10 cellular contexts compared by ENCODE assay signal in genomic region chr3:114380233-114380645, GRCh38.
DNase-seq lines count a peak whose midpoint lies in the region; ATAC-seq and TF ChIP-seq lines count a peak whose summit lies in the region.
"Had no signal": no experiment of that assay in that cellular context is flagged by ENCODE, and none has a peak within 500 bp of the region (broad histone marks: within the 10 kb centered on the region; RNA-seq: fewer than 3 reads in every experiment).

No MANE protein-coding gene starts in this region.

- no peak overlapping the region for H3K4me3 Mint-ChIP-seq in endothelial cell (ENCODE audit: unreplicated experiment)
- H3K4me3 Mint-ChIP-seq in activated CD4-positive, alpha-beta memory T cell treated with anti-CD3 and anti-CD28 coated beads for 36 hours = no peak overlapping the region
- H3K4me3 Mint-ChIP-seq: CD4-positive, CD25-positive, alpha-beta regulatory T cell; IgD-negative memory B cell had no signal

- peaks cover 3% of the 10 kb centered on the region for H3K4me1 Mint-ChIP-seq in endothelial cell (ENCODE audit: unreplicated experiment)
- H3K4me1 Mint-ChIP-seq in activated CD4-positive, alpha-beta memory T cell treated with anti-CD3 and anti-CD28 coated beads for 36 hours (ENCODE audit: low read depth) = no peaks in the 10 kb centered on the region

- H3K4me3 ChIP-seq in AG10803 (ENCODE audit: low read length) (no peak overlapping the region), ascending aorta (no peak overlapping the region)
- no peak overlapping the region for H3K4me3 ChIP-seq in effector memory CD4-positive, alpha-beta T cell (ENCODE audit: insufficient read depth, low read depth, low read length, poor library complexity, severe bottlenecking)

- H3K27ac ChIP-seq in ascending aorta = peak overlapping the region; percentile 23 to 56
- no peak overlapping the region for H3K27ac ChIP-seq in effector memory CD4-positive, alpha-beta T cell (ENCODE audit: insufficient read depth, low read length, poor library complexity, severe bottlenecking)

- CTCF ChIA-PET in activated CD4-positive, alpha-beta memory T cell treated with anti-CD3 and anti-CD28 coated beads for 36 hours (lab: Charles Lee) = interaction anchor here (0.7 to 9.3 kb wide), 3 partner anchors 33 to 89 kb away, joined by 3 to 125 read pairs (median 4); no protein-coding TSS in a partner anchor

- H3K9me3 ChIP-seq in ascending aorta = no peaks in the 10 kb centered on the region
- H3K9me3 ChIP-seq in effector memory CD4-positive, alpha-beta T cell (ENCODE audit: control insufficient read depth, low read length) = no peaks in the 10 kb centered on the region

- DNase-seq in AG10803 (ENCODE audit: low read depth) (peak; percentile 94), ascending aorta (ENCODE audit: low spot score in 2 of 2) (peak in 1 of 2 donors; percentile 64), left cardiac atrium (peak; percentile 79), posterior cingulate gyrus (peak; percentile 43 to 95 (median 70)), Kasumi-1 (lab: John Stamatoyannopoulos, UW) (no peak), endothelial cell (ENCODE audit: low spot score) (no peak)
- DNase-seq in effector memory CD4-positive, alpha-beta T cell = no peak
- no peak for DNase-seq in activated CD4-positive, alpha-beta memory T cell treated with anti-CD3 and anti-CD28 coated beads for 36 hours
- DNase-seq: CD4-positive, CD25-positive, alpha-beta regulatory T cell had no signal

- H3K36me3 Mint-ChIP-seq in endothelial cell (ENCODE audit: low read depth, unreplicated experiment) = no peaks in the 10 kb centered on the region
- peaks cover 3% of the 10 kb centered on the region for H3K36me3 Mint-ChIP-seq in activated CD4-positive, alpha-beta memory T cell treated with anti-CD3 and anti-CD28 coated beads for 36 hours

- POLR2A ChIA-PET in activated CD4-positive, alpha-beta memory T cell treated with anti-CD3 and anti-CD28 coated beads for 36 hours (lab: Charles Lee) = no interaction called here

- ATAC-seq in left cardiac atrium = peak; percentile 75 to 86

- no peaks in the 10 kb centered on the region for H3K27me3 ChIP-seq in ascending aorta
- H3K27me3 ChIP-seq in effector memory CD4-positive, alpha-beta T cell (replicated peaks; ENCODE audit: control insufficient read depth, insufficient read depth, low read length, poor library complexity, severe bottlenecking) = no peaks in the 10 kb centered on the region

- H3K4me1 ChIP-seq in ascending aorta = peaks cover 0 to 17% of the 10 kb centered on the region in 2 donors
- no peaks in the 10 kb centered on the region for H3K4me1 ChIP-seq in effector memory CD4-positive, alpha-beta T cell (ENCODE audit: control insufficient read depth, insufficient read depth, low read length, poor library complexity, severe bottlenecking)

- H3K36me3 ChIP-seq in ascending aorta = no peaks in the 10 kb centered on the region
- H3K36me3 ChIP-seq in effector memory CD4-positive, alpha-beta T cell (ENCODE audit: control insufficient read depth, insufficient read depth, low read length) = peaks cover 24% of the 10 kb centered on the region

- intact Hi-C loops in ascending aorta (cut with DNase I) (loop anchor here (10.0 kb wide), 2 partner anchors 1325 to 1435 kb away; no protein-coding TSS in a partner anchor), left cardiac atrium (cut with DNase I) (loop anchor here in 1 of 2 donors (5.0 kb wide), 2 partner anchors 72 to 712 kb away; no protein-coding TSS in a partner anchor), posterior cingulate gyrus (cut with DNase I) (loop anchor here (5.0 to 10.0 kb wide), 3 partner anchors 37 to 445 kb away; no protein-coding TSS in a partner anchor)
- intact Hi-C loops in activated CD4-positive, alpha-beta memory T cell treated with anti-CD3 and anti-CD28 coated beads for 36 hours (cut with micrococcal nuclease) = loop anchor here (10.0 kb wide), 2 partner anchors 445 to 1435 kb away; no protein-coding TSS in a partner anchor

- H3K9me3 Mint-ChIP-seq in endothelial cell (ENCODE audit: unreplicated experiment) = no peaks in the 10 kb centered on the region
- H3K9me3 Mint-ChIP-seq in activated CD4-positive, alpha-beta memory T cell treated with anti-CD3 and anti-CD28 coated beads for 36 hours = no peaks in the 10 kb centered on the region
- H3K9me3 Mint-ChIP-seq: CD4-positive, CD25-positive, alpha-beta regulatory T cell; IgD-negative memory B cell had no signal

- H3K27me3 Mint-ChIP-seq in endothelial cell (ENCODE audit: unreplicated experiment) = no peaks in the 10 kb centered on the region
- H3K27me3 Mint-ChIP-seq in activated CD4-positive, alpha-beta memory T cell treated with anti-CD3 and anti-CD28 coated beads for 36 hours = no peaks in the 10 kb centered on the region
- H3K27me3 Mint-ChIP-seq: CD4-positive, CD25-positive, alpha-beta regulatory T cell; IgD-negative memory B cell had no signal

- no peak overlapping the region for H3K27ac Mint-ChIP-seq in endothelial cell (ENCODE audit: unreplicated experiment)
- no peak overlapping the region for H3K27ac Mint-ChIP-seq in activated CD4-positive, alpha-beta memory T cell treated with anti-CD3 and anti-CD28 coated beads for 36 hours
- H3K27ac Mint-ChIP-seq: CD4-positive, CD25-positive, alpha-beta regulatory T cell; IgD-negative memory B cell had no signal

- TF ChIP-seq CTCF in AG10803 (conservative IDR thresholded peaks at IDR 0.05; ENCODE audit: low read length) = no peak
- no peak for TF ChIP-seq CTCF in ascending aorta (IDR thresholded peaks at IDR 0.05)
- TF ChIP-seq CTCF in endothelial cell (IDR thresholded peaks at IDR 0.05; ENCODE audit: unreplicated experiment) = no peak

Comparison
In these comparisons a context has a peak if more than half of its experiments do, and no peak if none do; other contexts are left out.
1. DNase-seq: peak in AG10803 (single experiment), left cardiac atrium (single experiment) and posterior cingulate gyrus (10 of 10); none in effector memory CD4-positive, alpha-beta T cell (0 of 3), Kasumi-1 (0 of 2), endothelial cell (single experiment) and activated CD4-positive, alpha-beta memory T cell treated with anti-CD3 and anti-CD28 coated beads for 36 hours (single experiment).